In genomic region chr4:130026185-130026584, GRCh38 we compare ENCODE assay signal across 1 cellular context.
TF ChIP-seq lines count a peak whose summit lies in the region.

No MANE protein-coding gene starts in this region.

TF ChIP-seq in neural cell, 6 proteins besides CTCF, POLR2A, EP300 and RAD21:
- TF ChIP-seq REST (IDR thresholded peaks at IDR 0.05; ENCODE audit: borderline replicate concordance) = peak; percentile 52
- no peak for TF ChIP-seq TAF1 (IDR thresholded peaks at IDR 0.05; ENCODE audit: low read depth)
